ENCODE assay signal across 8 cellular contexts in the genomic region with DNA sequence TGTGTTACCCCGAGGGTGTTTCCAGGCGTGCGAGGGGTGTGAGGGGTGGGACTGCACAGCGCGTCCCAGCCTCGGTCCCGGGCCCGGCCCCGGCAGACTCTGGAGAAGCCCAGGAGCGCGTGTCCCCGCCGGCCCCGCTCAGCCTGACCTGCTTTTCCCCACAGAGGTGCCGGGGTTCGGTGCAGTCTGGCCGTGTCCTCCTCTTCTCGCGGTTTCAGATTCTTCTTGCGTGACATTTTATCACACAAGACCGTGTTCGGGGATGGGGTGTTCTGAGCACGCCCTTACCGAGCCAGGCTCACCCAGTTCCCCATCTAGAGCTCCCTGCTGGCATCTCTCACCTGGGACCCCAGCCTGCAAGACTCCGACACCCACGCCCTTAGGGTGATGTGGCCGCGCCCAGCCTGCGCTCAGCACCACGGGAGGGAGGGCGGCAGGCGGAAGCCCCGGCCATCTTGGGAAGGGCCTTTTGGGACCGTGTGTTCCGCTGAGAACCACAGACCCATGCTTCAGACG.
DNase-seq lines count a peak whose midpoint lies in the region; ATAC-seq and TF ChIP-seq lines count a peak whose summit lies in the region.

No MANE protein-coding gene starts in this region.

- H3K4me1 Mint-ChIP-seq in activated naive CD4-positive, alpha-beta T cell treated with anti-CD3 and anti-CD28 coated beads for 36 hours (ENCODE audit: low read depth), result no peaks in the 10 kb centered on the region

- H3K27ac ChIP-seq in effector memory CD4-positive, alpha-beta T cell (ENCODE audit: insufficient read depth, low read length, poor library complexity, severe bottlenecking), result no peak overlapping the region
- H3K27ac ChIP-seq in psoas muscle (no peak overlapping the region), aorta (ENCODE audit: low read depth in 1 of 2, low read length in 2 of 2) (no peak overlapping the region)

- TF ChIP-seq CTCF in psoas muscle (IDR thresholded peaks at IDR 0.05), result no peak

- H3K27me3 Mint-ChIP-seq in activated naive CD4-positive, alpha-beta T cell treated with anti-CD3 and anti-CD28 coated beads for 36 hours (ENCODE audit: low read depth), result no peaks in the 10 kb centered on the region

- H3K36me3 Mint-ChIP-seq in activated naive CD4-positive, alpha-beta T cell treated with anti-CD3 and anti-CD28 coated beads for 36 hours (ENCODE audit: low read depth), result no peaks in the 10 kb centered on the region

- no peak overlapping the region for H3K4me3 Mint-ChIP-seq in activated naive CD4-positive, alpha-beta T cell treated with anti-CD3 and anti-CD28 coated beads for 36 hours

- peak; percentile 26 for DNase-seq in activated naive CD4-positive, alpha-beta T cell treated with Interleukin-2 at 50 U/mL for 16 hours
- DNase-seq in activated naive CD4-positive, alpha-beta T cell treated with anti-CD3 and anti-CD28 coated beads for 36 hours, result no peak
- peak in 2 of 3 donors; percentile 15 to 25 for DNase-seq in effector memory CD4-positive, alpha-beta T cell
- DNase-seq in psoas muscle (no peak), aorta (no peak), NCI-H345 treated with DMSO at 0.1 percent for 48 hours (lab: John Stamatoyannopoulos, UW; ENCODE audit: unreplicated experiment) (no peak)

- no peaks in the 10 kb centered on the region for H3K9me3 ChIP-seq in effector memory CD4-positive, alpha-beta T cell (ENCODE audit: control insufficient read depth, low read length)
- H3K9me3 ChIP-seq in psoas muscle, result no peaks in the 10 kb centered on the region
- peaks cover 1% of the 10 kb centered on the region for H3K9me3 ChIP-seq in aorta (ENCODE audit: control insufficient read depth, low read length)

- 42 to 59% (median 56%) methylated on average over 29 to 36 of the region's 36 CpGs for WGBS in psoas muscle, 3 donors
- WGBS in aorta, 2 donors, result 63 to 68% methylated on average over 36 of the region's 36 CpGs

- H3K4me3 ChIP-seq in effector memory CD4-positive, alpha-beta T cell (ENCODE audit: insufficient read depth, low read depth, low read length, poor library complexity, severe bottlenecking), result peak overlapping the region; percentile 43
- H3K4me3 ChIP-seq in psoas muscle, result peak overlapping the region; percentile 54
- H3K4me3 ChIP-seq in aorta (ENCODE audit: low read length in 2 of 2), result peak overlapping the region in 1 of 2 donors; percentile 0

- no peaks in the 10 kb centered on the region for H3K36me3 ChIP-seq in effector memory CD4-positive, alpha-beta T cell (ENCODE audit: control insufficient read depth, insufficient read depth, low read length)
- H3K36me3 ChIP-seq in psoas muscle (ENCODE audit: insufficient read depth in 1 of 2, low read depth in 1 of 2) (no peaks in the 10 kb centered on the region), aorta (ENCODE audit: control insufficient read depth in 1 of 2, insufficient read depth in 2 of 2, low read length in 1 of 2) (no peaks in the 10 kb centered on the region)

- no peaks in the 10 kb centered on the region for H3K9me3 Mint-ChIP-seq in activated naive CD4-positive, alpha-beta T cell treated with anti-CD3 and anti-CD28 coated beads for 36 hours

- no peak for ATAC-seq in psoas muscle
- peak; percentile 60 for ATAC-seq in aorta (ENCODE audit: low FRiP score)
- no peak for ATAC-seq in HG03469 (IDR thresholded peaks at IDR 0.05; ENCODE audit: unreplicated experiment)
- no peak for ATAC-seq in HG02973 (IDR thresholded peaks at IDR 0.05; ENCODE audit: unreplicated experiment)

- intact Hi-C loops in activated naive CD4-positive, alpha-beta T cell treated with anti-CD3 and anti-CD28 coated beads for 36 hours (cut with micrococcal nuclease), result no loop called here
- intact Hi-C loops in psoas muscle (cut with DNase I), result no loop called here
- intact Hi-C loops in aorta (cut with DNase I), result no loop called here

- H3K27ac Mint-ChIP-seq in activated naive CD4-positive, alpha-beta T cell treated with anti-CD3 and anti-CD28 coated beads for 36 hours, result no peak overlapping the region

- H3K27me3 ChIP-seq in effector memory CD4-positive, alpha-beta T cell (replicated peaks; ENCODE audit: control insufficient read depth, insufficient read depth, low read length, poor library complexity, severe bottlenecking), result no peaks in the 10 kb centered on the region
- H3K27me3 ChIP-seq in psoas muscle (ENCODE audit: insufficient read depth in 3 of 3, low read length in 2 of 3) (peaks cover 0 to 5% (median 4%) of the 10 kb centered on the region in 3 donors), aorta (ENCODE audit: control insufficient read depth in 1 of 2, insufficient read depth in 2 of 2, low read length in 1 of 2) (no peaks in the 10 kb centered on the region)

- CTCF ChIA-PET in activated naive CD4-positive, alpha-beta T cell treated with anti-CD3 and anti-CD28 coated beads for 36 hours (lab: Charles Lee), result no interaction called here

- H3K4me1 ChIP-seq in effector memory CD4-positive, alpha-beta T cell (ENCODE audit: control insufficient read depth, insufficient read depth, low read length, poor library complexity, severe bottlenecking), result no peaks in the 10 kb centered on the region
- H3K4me1 ChIP-seq in psoas muscle (no peaks in the 10 kb centered on the region), aorta (ENCODE audit: control insufficient read depth in 1 of 2, insufficient read depth in 2 of 2, low read length in 2 of 2) (no peaks in the 10 kb centered on the region)

Comparison
In these comparisons a context has a peak if more than half of its experiments do, and no peak if none do; other contexts are left out.
1. DNase-seq: peak in activated naive CD4-positive, alpha-beta T cell treated with Interleukin-2 at 50 U/mL for 16 hours (single experiment) and effector memory CD4-positive, alpha-beta T cell (2 of 3); none in activated naive CD4-positive, alpha-beta T cell treated with anti-CD3 and anti-CD28 coated beads for 36 hours (single experiment), psoas muscle (0 of 2), aorta (0 of 2) and NCI-H345 treated with DMSO at 0.1 percent for 48 hours (single experiment).